ENCODE assay signal across 24 cellular contexts in the genomic region with DNA sequence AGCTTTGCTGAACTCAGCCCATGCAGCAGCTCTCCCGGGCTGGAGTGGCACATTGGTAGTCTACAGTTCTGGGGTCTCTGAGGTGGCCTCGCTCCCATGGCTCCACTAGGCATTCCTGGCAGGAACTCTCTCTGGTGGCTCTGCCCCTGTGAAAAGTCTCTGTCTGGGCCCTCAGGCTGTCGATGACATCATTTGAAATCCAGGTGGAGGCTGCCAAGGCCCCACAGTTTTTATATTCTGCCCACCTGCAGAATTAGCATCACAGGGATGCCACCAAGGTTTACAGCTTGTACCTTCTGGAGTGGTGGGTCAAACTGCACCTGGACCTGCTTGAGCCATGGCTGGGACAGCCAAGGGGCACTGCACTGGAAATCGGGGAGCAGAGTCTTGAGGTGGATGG. TPM values are rescaled to one million over a fixed set of nuclear protein-coding genes. Genes with fewer than 3 reads are reported as not detected.
DNase-seq lines count a peak whose midpoint lies in the region; ATAC-seq, FAIRE-seq and TF ChIP-seq lines count a peak whose summit lies in the region.
"Had no signal": no experiment of that assay in that cellular context is flagged by ENCODE, and none has a peak within 500 bp of the region (broad histone marks: within the 10 kb centered on the region; RNA-seq: fewer than 3 reads in every experiment).

No MANE protein-coding gene starts in this region.

- no peak for TF ChIP-seq EP300 in A549 (IDR thresholded peaks at IDR 0.05)

- no peak overlapping the region for H2AFZ ChIP-seq in keratinocyte (ENCODE audit: control insufficient read depth, low read length)

- TF ChIP-seq POLR2A in A549 (IDR thresholded peaks at IDR 0.05; ENCODE audit: low read length): no peak

- H4K20me1 ChIP-seq in keratinocyte (ENCODE audit: control insufficient read depth, extremely low read depth, insufficient read depth, low read length): no peaks in the 10 kb centered on the region

- H3K4me3 ChIP-seq in A549: no peak overlapping the region
- no peak overlapping the region for H3K4me3 ChIP-seq in HEK293 (ENCODE audit: low read depth, low read length)
- H3K4me3 ChIP-seq in keratinocyte (ENCODE audit: control insufficient read depth in 2 of 3, extremely low read depth in 1 of 3, insufficient read depth in 2 of 3, low read depth in 1 of 3, low read length in 3 of 3): no peak overlapping the region
- H3K4me3 ChIP-seq: HAP-1 had no signal

- no peak for TF ChIP-seq CTCF in A549 (IDR thresholded peaks at IDR 0.05)
- no peak for TF ChIP-seq CTCF in HEK293 (tag by site-specific recombination; IDR thresholded peaks at IDR 0.05)
- no peak for TF ChIP-seq CTCF in RWPE1 (conservative IDR thresholded peaks at IDR 0.05; ENCODE audit: low read depth)
- TF ChIP-seq CTCF in keratinocyte (optimal IDR thresholded peaks at IDR 0.05 in 1 of 3, IDR thresholded peaks at IDR 0.05 in 1 of 3, conservative IDR thresholded peaks at IDR 0.05 in 1 of 3; ENCODE audit: extremely low read depth in 1 of 3, insufficient read depth in 2 of 3, low read length in 3 of 3): no peak

- TF ChIP-seq RAD21 in A549 (conservative IDR thresholded peaks at IDR 0.05 in 1 of 2, IDR thresholded peaks at IDR 0.05 in 1 of 2): no peak

- H3K4me2 ChIP-seq in A549 (no peak overlapping the region), keratinocyte (ENCODE audit: control insufficient read depth, extremely low read depth, insufficient read depth, low read depth, low read length) (no peak overlapping the region)

- CTCF ChIA-PET in A549 (lab: Yijun Ruan, JAX) (interaction anchor here (0.7 to 19.3 kb wide), 15 partner anchors 8 to 821 kb away, joined by 3 to 833 read pairs (median 5); no protein-coding TSS in a partner anchor), HEK293 (lab: Yijun Ruan, JAX) (interaction anchor here (0.7 to 2.1 kb wide), 11 partner anchors 47 to 720 kb away, joined by 3 to 16 read pairs (median 3); a partner anchor contains a TSS), RWPE1 (lab: Yijun Ruan, JAX) (interaction anchor here (0.7 kb wide), 1 partner anchor 55 kb away, joined by 4 read pairs; no protein-coding TSS in a partner anchor)

- H3K4me1 ChIP-seq in A549 (peaks cover 63% of the 10 kb centered on the region), HEK293 (ENCODE audit: control insufficient read depth, insufficient read depth, low read length) (no peaks in the 10 kb centered on the region), keratinocyte (ENCODE audit: control insufficient read depth, extremely low read depth, insufficient read depth, low read length) (peaks cover 43% of the 10 kb centered on the region)
- H3K4me1 ChIP-seq: HAP-1 had no signal

- 90% methylated on average over 4 of the region's 4 CpGs for WGBS in A549 (ENCODE audit: missing lambda C conversion rate)

- H3K27ac ChIP-seq in A549: peak overlapping the region; percentile 96 to 100
- no peak overlapping the region for H3K27ac ChIP-seq in HEK293 (ENCODE audit: extremely low read depth, low read depth, low read length)
- peak overlapping the region; percentile 47 for H3K27ac ChIP-seq in RWPE1
- no peak overlapping the region for H3K27ac ChIP-seq in keratinocyte (ENCODE audit: control insufficient read depth, insufficient read depth, low read length)
- H3K27ac ChIP-seq: HL-60 had no signal

- no peaks in the 10 kb centered on the region for H3K36me3 ChIP-seq in HEK293 (ENCODE audit: control insufficient read depth in 2 of 2, insufficient read depth in 1 of 2, low read length in 2 of 2)
- H3K36me3 ChIP-seq in keratinocyte (ENCODE audit: control insufficient read depth in 2 of 2, extremely low read depth in 1 of 2, insufficient read depth in 2 of 2, low read length in 2 of 2): no peaks in the 10 kb centered on the region
- H3K36me3 ChIP-seq: BE2C, HAP-1 had no signal

- FAIRE-seq in A549 (lab: Jason Lieb, UNC) (no peak), keratinocyte (lab: Jason Lieb, UNC) (peak; percentile 9)
- FAIRE-seq: D721Med, GM12892, GM18507, GM19239 had no signal

- no peak for DNase-seq in A549 (ENCODE audit: low read depth in 1 of 2, low spot score in 1 of 2)
- DNase-seq in RWPE1 (ENCODE audit: low spot score): no peak
- DNase-seq in keratinocyte (ENCODE audit: low read depth, low spot score): no peak
- no peak for DNase-seq in NCI-H2029 (lab: John Stamatoyannopoulos, UW)
- DNase-seq in activated T-cell treated with anti-CD3 and anti-CD28 coated beads for 4 hours: no peak
- no peak for DNase-seq in NOMO-1 (lab: John Stamatoyannopoulos, UW; ENCODE audit: unreplicated experiment in 2 of 2)
- DNase-seq in DMS114 treated with DMSO at 0.1 percent for 48 hours (lab: John Stamatoyannopoulos, UW; ENCODE audit: unreplicated experiment): no peak
- DNase-seq: ACHN; BE2C; C1 segment of cervical spinal cord; Caco-2; CD4-positive, alpha-beta T cell; DMS153; DMS79; GDM1; KBM-7 had no signal

- no peak overlapping the region for H3K9ac ChIP-seq in keratinocyte (ENCODE audit: control insufficient read depth, extremely low read depth, insufficient read depth, low read length)

- H3K9me3 ChIP-seq in A549 (0 out of 3 replicates have a peak, but pooled peaks cover 3% of the 10 kb centered on the region), HEK293 (ENCODE audit: control insufficient read depth, insufficient read depth, low read depth, low read length) (no peaks in the 10 kb centered on the region), keratinocyte (ENCODE audit: control insufficient read depth, low read depth, low read length) (no peaks in the 10 kb centered on the region)
- H3K9me3 ChIP-seq: BE2C, Caco-2, HAP-1 had no signal

- no peaks in the 10 kb centered on the region for H3K27me3 ChIP-seq in keratinocyte (ENCODE audit: control insufficient read depth, extremely low read depth, insufficient read depth, low read length)
- H3K27me3 ChIP-seq: BE2C had no signal

- no peaks in the 10 kb centered on the region for H3K9me1 ChIP-seq in keratinocyte (ENCODE audit: control insufficient read depth, extremely low read depth, insufficient read depth, low read length)

- POLR2A ChIA-PET in A549 (lab: Yijun Ruan, JAX) (no interaction called here), HEK293 (lab: Yijun Ruan, JAX) (interaction anchor here (0.7 kb wide), 1 partner anchor 11 kb away, joined by 3 read pairs; no protein-coding TSS in a partner anchor), RWPE1 (lab: Yijun Ruan, JAX; ENCODE audit: low non-redundant PET) (no interaction called here)

- dilution Hi-C loops in keratinocyte (cut with MboI; ENCODE audit: extremely low pct_ligation_motif_present, low sequenced_read_pairs): no loop called here

- ATAC-seq in A549: no peak

- H3K79me2 ChIP-seq in keratinocyte (ENCODE audit: control insufficient read depth, insufficient read depth, low read length): no peaks in the 10 kb centered on the region

TF ChIP-seq in A549, 52 proteins besides CTCF, POLR2A, EP300 and RAD21 (continues in another document):
- TF ChIP-seq, protein P1, sequence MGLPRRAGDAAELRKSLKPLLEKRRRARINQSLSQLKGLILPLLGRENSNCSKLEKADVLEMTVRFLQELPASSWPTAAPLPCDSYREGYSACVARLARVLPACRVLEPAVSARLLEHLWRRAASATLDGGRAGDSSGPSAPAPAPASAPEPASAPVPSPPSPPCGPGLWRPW (IDR thresholded peaks at IDR 0.05): no peak
- TF ChIP-seq HOXB5 (CRISPR knock-in tag; IDR thresholded peaks at IDR 0.05) (no peak), RARB (CRISPR knock-in tag; IDR thresholded peaks at IDR 0.05) (no peak), FOXS1 (CRISPR knock-in tag; IDR thresholded peaks at IDR 0.05) (no peak)

TF ChIP-seq in HEK293, 187 proteins besides CTCF, POLR2A, EP300 and RAD21:
- TF ChIP-seq ZNF555 (tag by site-specific recombination; conservative IDR thresholded peaks at IDR 0.05): no peak
- no peak for TF ChIP-seq ZBTB21 (tag by site-specific recombination; IDR thresholded peaks at IDR 0.05)
- TF ChIP-seq GLIS1 (tag by site-specific recombination; IDR thresholded peaks at IDR 0.05): 0 out of 2 replicates have a peak, but pooled peaks have one; percentile 28
- TF ChIP-seq SCRT1 (tag by site-specific recombination; IDR thresholded peaks at IDR 0.05; ENCODE audit: borderline replicate concordance): no peak
- TF ChIP-seq, protein P2, sequence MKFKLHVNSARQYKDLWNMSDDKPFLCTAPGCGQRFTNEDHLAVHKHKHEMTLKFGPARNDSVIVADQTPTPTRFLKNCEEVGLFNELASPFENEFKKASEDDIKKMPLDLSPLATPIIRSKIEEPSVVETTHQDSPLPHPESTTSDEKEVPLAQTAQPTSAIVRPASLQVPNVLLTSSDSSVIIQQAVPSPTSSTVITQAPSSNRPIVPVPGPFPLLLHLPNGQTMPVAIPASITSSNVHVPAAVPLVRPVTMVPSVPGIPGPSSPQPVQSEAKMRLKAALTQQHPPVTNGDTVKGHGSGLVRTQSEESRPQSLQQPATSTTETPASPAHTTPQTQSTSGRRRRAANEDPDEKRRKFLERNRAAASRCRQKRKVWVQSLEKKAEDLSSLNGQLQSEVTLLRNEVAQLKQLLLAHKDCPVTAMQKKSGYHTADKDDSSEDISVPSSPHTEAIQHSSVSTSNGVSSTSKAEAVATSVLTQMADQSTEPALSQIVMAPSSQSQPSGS (tag by site-specific recombination; IDR thresholded peaks at IDR 0.05; ENCODE audit: low read depth): peak; percentile 54; the same call in 1 of the 2 replicates

RNA-seq across cellular contexts. Expression of a gene that starts 31.6 kb away (rescaled TPM):
- polyA plus RNA-seq in A549 (2011; rRNA removed) (59.8 and 63.1 TPM in 2 replicates), A549 (2017; fragmentation: RNase III; extraction: RNeasy Plus Mini Kit Qiagen cat#74134 plus additional on column Dnase treatment) (38.3 to 56.4 TPM (median 46.0 TPM) in 3 replicates), keratinocyte (3.3 to 7.2 TPM (median 4.1 TPM) in 3 replicates)
- 62.9 and 86.5 TPM in 2 replicates for polyA plus RNA-seq in A549 (2012; cell fraction: cytosol; rRNA removed)
- 87.4 and 102 TPM in 2 replicates for polyA plus RNA-seq in A549 (2012; cell fraction: nucleus; rRNA removed)
- 76.5 and 77.5 TPM in 2 replicates for polyA minus RNA-seq in A549 (2011; rRNA and poly(A)+ RNA removed)
- polyA plus RNA-seq in keratinocyte (2011; ENCODE audit: low read depth): 109 TPM
- 4.2 and 7.4 TPM in 2 replicates for polyA plus RNA-seq in keratinocyte (2011; cell fraction: cytosol; rRNA removed)
- 7.3 and 11.7 TPM in 2 replicates for polyA plus RNA-seq in keratinocyte (2011; cell fraction: nucleus; rRNA removed)
- 7.1 and 246 TPM in 2 replicates for polyA plus RNA-seq in keratinocyte (2012; ENCODE audit: low replicate concordance)
- 4.3 to 10.4 TPM (median 6.0 TPM) in 3 replicates for polyA minus RNA-seq in keratinocyte
- polyA minus RNA-seq in keratinocyte (2011; cell fraction: cytosol; rRNA and poly(A)+ RNA removed): 7.9 TPM
- polyA minus RNA-seq in keratinocyte (2011; cell fraction: nucleus; rRNA and poly(A)+ RNA removed): 6.9 and 10.4 TPM in 2 replicates
- polyA plus RNA-seq: IgD-negative memory B cell had no signal

Comparison
In these comparisons a context has a peak if more than half of its experiments do, and no peak if none do; other contexts are left out.
1. H3K27ac ChIP-seq: peak in A549 (2 of 2) and RWPE1 (single experiment); none in HEK293 (single experiment) and keratinocyte (single experiment).